ENCODE assay signal across 1 cellular context in the genomic region with DNA sequence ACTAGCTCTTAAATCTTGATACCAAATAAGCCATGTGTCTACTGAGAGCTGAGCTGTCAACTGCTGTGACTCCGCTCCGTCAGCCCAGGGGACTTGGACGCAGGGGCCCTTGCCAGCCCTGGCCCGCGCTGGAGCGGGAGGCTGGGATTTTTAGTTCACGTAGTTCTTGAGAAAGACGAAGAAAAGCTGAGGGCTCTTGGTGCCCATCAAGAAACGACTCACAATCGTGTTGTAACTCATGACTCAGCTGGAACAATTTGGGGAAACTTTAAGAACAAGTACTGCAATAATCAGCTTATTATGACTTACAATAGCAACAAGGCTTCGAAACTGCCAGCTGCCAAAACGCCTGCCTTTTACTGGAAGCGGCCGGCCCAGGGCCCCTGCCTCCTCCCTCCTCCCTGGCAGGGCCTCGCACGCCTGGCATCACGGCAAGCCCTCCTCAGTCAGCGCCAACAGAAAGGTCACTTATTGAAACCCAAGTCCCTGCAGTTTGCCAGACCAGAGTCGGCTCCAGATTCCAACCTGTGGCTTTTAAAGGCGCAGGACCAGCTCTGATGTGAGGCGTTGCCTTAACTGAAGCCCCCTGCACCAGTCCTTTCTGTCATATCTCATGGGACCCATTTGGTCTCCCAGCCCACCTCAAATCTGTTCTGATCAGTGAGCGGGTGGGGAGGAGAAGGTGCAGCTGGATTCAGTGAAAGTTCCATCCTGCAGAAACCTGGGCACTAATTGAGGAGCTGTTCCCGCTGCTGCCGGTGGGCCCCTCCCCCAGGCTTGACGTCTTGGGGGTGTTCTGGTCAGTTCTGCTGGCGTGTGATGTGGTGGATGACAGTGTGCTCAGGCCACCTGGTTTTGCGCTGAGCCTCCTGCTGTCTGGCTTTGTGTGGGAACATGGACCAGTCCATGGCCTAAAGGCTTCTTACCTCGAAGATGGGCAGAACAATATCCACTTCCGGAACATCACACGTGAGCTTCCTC.
TF ChIP-seq lines count a peak whose summit lies in the region.

No MANE protein-coding gene starts in this region.

TF ChIP-seq in GM12878, 131 proteins besides CTCF, POLR2A, EP300 and RAD21 (continued from another document):
- TF ChIP-seq, protein P1, sequence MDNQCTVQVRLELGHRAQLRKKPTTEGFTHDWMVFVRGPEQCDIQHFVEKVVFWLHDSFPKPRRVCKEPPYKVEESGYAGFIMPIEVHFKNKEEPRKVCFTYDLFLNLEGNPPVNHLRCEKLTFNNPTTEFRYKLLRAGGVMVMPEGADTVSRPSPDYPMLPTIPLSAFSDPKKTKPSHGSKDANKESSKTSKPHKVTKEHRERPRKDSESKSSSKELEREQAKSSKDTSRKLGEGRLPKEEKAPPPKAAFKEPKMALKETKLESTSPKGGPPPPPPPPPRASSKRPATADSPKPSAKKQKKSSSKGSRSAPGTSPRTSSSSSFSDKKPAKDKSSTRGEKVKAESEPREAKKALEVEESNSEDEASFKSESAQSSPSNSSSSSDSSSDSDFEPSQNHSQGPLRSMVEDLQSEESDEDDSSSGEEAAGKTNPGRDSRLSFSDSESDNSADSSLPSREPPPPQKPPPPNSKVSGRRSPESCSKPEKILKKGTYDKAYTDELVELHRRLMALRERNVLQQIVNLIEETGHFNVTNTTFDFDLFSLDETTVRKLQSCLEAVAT (IDR thresholded peaks at IDR 0.05), result no peak
- TF ChIP-seq ZSCAN29 (IDR thresholded peaks at IDR 0.05) (no peak), GATAD2B (conservative IDR thresholded peaks at IDR 0.05; ENCODE audit: low read depth) (no peak), POLR2AphosphoS5 (IDR thresholded peaks at IDR 0.05; ENCODE audit: low read length) (peak; percentile 53; the same call in 1 of the 2 replicates)
- TF ChIP-seq, protein P2, sequence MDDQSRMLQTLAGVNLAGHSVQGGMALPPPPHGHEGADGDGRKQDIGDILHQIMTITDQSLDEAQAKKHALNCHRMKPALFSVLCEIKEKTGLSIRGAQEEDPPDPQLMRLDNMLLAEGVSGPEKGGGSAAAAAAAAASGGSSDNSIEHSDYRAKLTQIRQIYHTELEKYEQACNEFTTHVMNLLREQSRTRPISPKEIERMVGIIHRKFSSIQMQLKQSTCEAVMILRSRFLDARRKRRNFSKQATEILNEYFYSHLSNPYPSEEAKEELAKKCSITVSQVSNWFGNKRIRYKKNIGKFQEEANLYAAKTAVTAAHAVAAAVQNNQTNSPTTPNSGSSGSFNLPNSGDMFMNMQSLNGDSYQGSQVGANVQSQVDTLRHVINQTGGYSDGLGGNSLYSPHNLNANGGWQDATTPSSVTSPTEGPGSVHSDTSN (IDR thresholded peaks at IDR 0.05; ENCODE audit: insufficient replicate concordance, low read depth, low read length), result no peak
TF ChIP-seq in GM12878: peak in this region for 2.
